In genomic region chr15:76931397-76932089, GRCh38 we compare ENCODE assay signal across 8 cellular contexts. TPM values are rescaled to one million over a fixed set of nuclear protein-coding genes. Genes with fewer than 3 reads are reported as not detected.
DNase-seq lines count a peak whose midpoint lies in the region; ATAC-seq, FAIRE-seq and TF ChIP-seq lines count a peak whose summit lies in the region.

A gene with protein sequence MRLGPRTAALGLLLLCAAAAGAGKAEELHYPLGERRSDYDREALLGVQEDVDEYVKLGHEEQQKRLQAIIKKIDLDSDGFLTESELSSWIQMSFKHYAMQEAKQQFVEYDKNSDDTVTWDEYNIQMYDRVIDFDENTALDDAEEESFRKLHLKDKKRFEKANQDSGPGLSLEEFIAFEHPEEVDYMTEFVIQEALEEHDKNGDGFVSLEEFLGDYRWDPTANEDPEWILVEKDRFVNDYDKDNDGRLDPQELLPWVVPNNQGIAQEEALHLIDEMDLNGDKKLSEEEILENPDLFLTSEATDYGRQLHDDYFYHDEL (plus strand): TSS chr15:76931749. CDS start chr15:76931842, 93 bp downstream.

- peak within 1 kb of the TSS; percentile 96 for H3K9ac ChIP-seq in IMR-90 (ENCODE audit: low read depth, low read length)
- peak within 1 kb of the TSS; percentile 82 for H3K9ac ChIP-seq in endothelial cell of umbilical vein (replicated peaks; ENCODE audit: extremely low read depth, insufficient read depth, low read length)

- peaks cover 3% of the 10 kb centered on the region; the same call in 1 of the 2 replicates for H3K79me2 ChIP-seq in OCI-LY7 (ENCODE audit: insufficient read depth, low read depth, low read length)
- H3K79me2 ChIP-seq in endothelial cell of umbilical vein (ENCODE audit: control insufficient read depth, insufficient read depth, low read length): peaks cover 5% of the 10 kb centered on the region

- no peak within 1 kb of the TSS for H2BK20ac ChIP-seq in IMR-90 (ENCODE audit: low read depth, low read length)

- H3K23ac ChIP-seq in IMR-90 (ENCODE audit: low read depth, low read length): peak within 1 kb of the TSS; percentile 86

- intact Hi-C loops in IMR-90 (cut with micrococcal nuclease) (no loop called here), OCI-LY7 (cut with micrococcal nuclease; ENCODE audit: unreplicated experiment) (loop anchor here (2.0 kb wide), 1 partner anchor 27 kb away; the partner anchor contains the start of gene SCAPER), endothelial cell of umbilical vein (cut with micrococcal nuclease) (loop anchor here (1.0 kb wide), 1 partner anchor 26 kb away; the partner anchor contains the start of gene SCAPER)

- H2AFZ ChIP-seq in IMR-90 (replicated peaks; ENCODE audit: low read length, poor library complexity) (peak within 1 kb of the TSS; percentile 99), OCI-LY7 (ENCODE audit: low read length) (peak within 1 kb of the TSS; percentile 100), endothelial cell of umbilical vein (ENCODE audit: low read depth, low read length) (peak within 1 kb of the TSS; percentile 92)

- WGBS in IMR-90 (ENCODE audit: extremely low coverage in 2 of 2, insufficient read length in 1 of 2), 2 experiments: 0% methylated on average over 71 of the region's 90 CpGs; no CpG with 5 or more reads in 1 of the 2 experiments

- H3K9me3 ChIP-seq in IMR-90 (ENCODE audit: control insufficient read depth, insufficient read depth, low read length): no peaks in the 10 kb centered on the region
- no peaks in the 10 kb centered on the region for H3K9me3 ChIP-seq in OCI-LY7 (ENCODE audit: low read length)
- H3K9me3 ChIP-seq in endothelial cell of umbilical vein (replicated peaks; ENCODE audit: control insufficient read depth, insufficient read depth, low read length): no peaks in the 10 kb centered on the region

- peak within 1 kb of the TSS; percentile 97 for H3K14ac ChIP-seq in IMR-90 (replicated peaks; ENCODE audit: low read depth, low read length)

- H4K20me1 ChIP-seq in IMR-90 (ENCODE audit: insufficient read depth, low read length): no peaks in the 10 kb centered on the region
- 0 out of 2 replicates have a peak, but pooled peaks cover 12% of the 10 kb centered on the region for H4K20me1 ChIP-seq in OCI-LY7 (ENCODE audit: insufficient read depth, low read length)
- no peaks in the 10 kb centered on the region for H4K20me1 ChIP-seq in endothelial cell of umbilical vein (replicated peaks; ENCODE audit: control insufficient read depth, extremely low read depth, insufficient read depth, low read length)

- H3K4me3 ChIP-seq in IMR-90 (ENCODE audit: insufficient read depth, low read depth, low read length) (peak within 1 kb of the TSS; percentile 69), OCI-LY7 (ENCODE audit: low read depth, low read length, poor library complexity, severe bottlenecking) (peak within 1 kb of the TSS; percentile 90), endothelial cell of umbilical vein (replicated peaks in 1 of 3; ENCODE audit: insufficient read depth in 1 of 3, low read depth in 1 of 3, low read length in 3 of 3) (peak within 1 kb of the TSS; percentile 82 to 85 (median 82))

- POLR2A ChIA-PET in IMR-90 (lab: Charles Lee; ENCODE audit: unreplicated experiment) (interaction anchor here (0.6 kb wide), 1 partner anchor 1959 kb away, joined by 3 read pairs; no protein-coding TSS in a partner anchor), OCI-LY7 (lab: Charles Lee) (interaction anchor here (0.9 to 1.5 kb wide), 8 partner anchors 10 to 67 kb away, joined by 3 to 6 read pairs (median 4); partner anchors contain the start of gene SCAPER), endothelial cell of umbilical vein (lab: Charles Lee) (interaction anchor here (1.0 kb wide), 1 partner anchor 26 kb away, joined by 3 read pairs; the partner anchor contains the start of gene SCAPER)

- H2BK120ac ChIP-seq in IMR-90 (ENCODE audit: low read depth, low read length): peak within 1 kb of the TSS; percentile 65; the same call in 1 of the 2 replicates

- peak within 1 kb of the TSS; percentile 84; the same call in 1 of the 3 replicates for H2BK15ac ChIP-seq in IMR-90 (ENCODE audit: low read depth, low read length)

- H3K4me1 ChIP-seq in IMR-90 (ENCODE audit: control insufficient read depth, insufficient read depth, low read length) (0 out of 2 replicates have a peak, but pooled peaks cover 2% of the 10 kb centered on the region), OCI-LY7 (ENCODE audit: insufficient read depth, low read length, poor library complexity, severe bottlenecking) (peaks cover 39% of the 10 kb centered on the region), endothelial cell of umbilical vein (ENCODE audit: control insufficient read depth, extremely low read depth, insufficient read depth, low read length) (peaks cover 10% of the 10 kb centered on the region)

- in situ Hi-C loops in IMR-90 (cut with MboI; ENCODE audit: low sequenced_read_pairs): no loop called here

- no peak within 1 kb of the TSS for H2AK5ac ChIP-seq in IMR-90 (ENCODE audit: low read depth, low read length)

- peak within 1 kb of the TSS; percentile 17; the same call in 1 of the 2 replicates for H3K18ac ChIP-seq in IMR-90 (ENCODE audit: low read depth, low read length)

- no TSS peak for BruUV-seq in IMR-90 (replicated peaks; lab: Mats Ljungman, UMichigan)
- no TSS peak for BruUV-seq in OCI-LY7 (replicated peaks; lab: Mats Ljungman, UMichigan)
- BruUV-seq in endothelial cell of umbilical vein (replicated peaks; lab: Mats Ljungman, UMichigan): no TSS peak

- peak within 1 kb of the TSS; percentile 87; the same call in 1 of the 2 replicates for H4K91ac ChIP-seq in IMR-90 (ENCODE audit: insufficient read depth, low read depth, low read length)

- H3K27ac ChIP-seq in IMR-90 (ENCODE audit: insufficient read depth, low read length) (peak within 1 kb of the TSS; percentile 70), OCI-LY7 (ENCODE audit: low read depth, low read length, poor library complexity, severe bottlenecking) (peak within 1 kb of the TSS; percentile 24), endothelial cell of umbilical vein (ENCODE audit: insufficient read depth, low read depth, low read length) (peak within 1 kb of the TSS; percentile 60)

- CTCF ChIA-PET in IMR-90 (lab: Yijun Ruan, JAX) (interaction anchor here (1.3 kb wide), 1 partner anchor 10 kb away, joined by 5 read pairs; no protein-coding TSS in a partner anchor), OCI-LY7 (lab: Charles Lee; ENCODE audit: unreplicated experiment) (no interaction called here), endothelial cell of umbilical vein (lab: Charles Lee) (interaction anchor here (1.4 to 1.5 kb wide), 2 partner anchors 26 to 746 kb away, joined by 3 to 4 read pairs; no protein-coding TSS in a partner anchor)

- peaks cover 11 to 18% of the 10 kb centered on the region in 2 experiments for H3K79me1 ChIP-seq in IMR-90 (ENCODE audit: low read depth in 1 of 2, low read length in 2 of 2)

- DNase-seq in DMS114 treated with DMSO at 0.1 percent for 48 hours (lab: John Stamatoyannopoulos, UW; ENCODE audit: unreplicated experiment): peak; percentile 91
- peak; percentile 90 for DNase-seq in IMR-90
- DNase-seq in OCI-LY7 (ENCODE audit: low spot score): peak; percentile 95
- DNase-seq in activated T-cell treated with anti-CD3 and anti-CD28 coated beads for 1 hour (ENCODE audit: low read depth): peak; percentile 83
- DNase-seq in endothelial cell of umbilical vein (ENCODE audit: low read depth, low spot score): peak; percentile 96
- DNase-seq in midbrain (lab: John Stamatoyannopoulos, UW): peak; percentile 96
- peak; percentile 94 for DNase-seq in stimulated activated CD8-positive, alpha-beta memory T cell treated with anti-CD3 and anti-CD28 coated beads, Interleukin-15, amount 100 ng/mL, for 48 hours (ENCODE audit: low read depth in 2 of 2)

- H3K27me3 ChIP-seq in IMR-90 (ENCODE audit: control insufficient read depth, insufficient read depth, low read length) (no peaks in the 10 kb centered on the region; the same call in 1 of the 2 replicates), endothelial cell of umbilical vein (ENCODE audit: control insufficient read depth in 2 of 2, insufficient read depth in 2 of 2, low read length in 2 of 2) (peaks cover 0 to under 1% of the 10 kb centered on the region in 2 experiments)

- H4K5ac ChIP-seq in IMR-90 (ENCODE audit: low read depth, low read length): peak within 1 kb of the TSS; percentile 77

- no peak for TF ChIP-seq RAD21 in IMR-90 (IDR thresholded peaks at IDR 0.05; ENCODE audit: low read length)

- peak within 1 kb of the TSS; percentile 73 for H2BK5ac ChIP-seq in IMR-90 (ENCODE audit: low read depth, low read length, poor library complexity, severe bottlenecking)

- no peak for TF ChIP-seq CTCF in IMR-90 (conservative IDR thresholded peaks at IDR 0.05; ENCODE audit: low read depth, low read length)
- TF ChIP-seq CTCF in OCI-LY7 (conservative IDR thresholded peaks at IDR 0.05; ENCODE audit: low read length): no peak
- no peak for TF ChIP-seq CTCF in endothelial cell of umbilical vein (IDR thresholded peaks at IDR 0.05; ENCODE audit: extremely low read depth in 1 of 2, insufficient read depth in 1 of 2, low read depth in 1 of 2, low read length in 2 of 2)

- H3K9me2 ChIP-seq in OCI-LY7 (ENCODE audit: insufficient read depth, low read length): no peaks in the 10 kb centered on the region

- peak within 1 kb of the TSS; percentile 91 for H3K4me2 ChIP-seq in IMR-90 (ENCODE audit: low read depth, low read length)
- H3K4me2 ChIP-seq in OCI-LY7 (ENCODE audit: low read length): peak within 1 kb of the TSS; percentile 89
- peak within 1 kb of the TSS; percentile 93 for H3K4me2 ChIP-seq in endothelial cell of umbilical vein (ENCODE audit: insufficient read depth, low read length)

- TF ChIP-seq POLR2A in IMR-90 (IDR thresholded peaks at IDR 0.05; ENCODE audit: low read depth, low read length) (0 out of 2 replicates have a peak, but pooled peaks have one; percentile 24), endothelial cell of umbilical vein (IDR thresholded peaks at IDR 0.05; ENCODE audit: low read depth, low read length) (peak; percentile 88)

- H4K8ac ChIP-seq in IMR-90 (ENCODE audit: low read depth in 2 of 2, low read length in 2 of 2): peak within 1 kb of the TSS; percentile 87 to 99

- dilution Hi-C loops in IMR-90 (cut with HindIII; ENCODE audit: low sequenced_read_pairs, unreplicated experiment) (no loop called here), endothelial cell of umbilical vein (cut with MboI; ENCODE audit: extremely low pct_ligation_motif_present, low sequenced_read_pairs) (no loop called here)

- H3K36me3 ChIP-seq in IMR-90 (ENCODE audit: control insufficient read depth, insufficient read depth, low read length) (peaks cover 6% of the 10 kb centered on the region), OCI-LY7 (ENCODE audit: insufficient read depth, low read length) (peaks cover 28% of the 10 kb centered on the region), endothelial cell of umbilical vein (ENCODE audit: control insufficient read depth in 2 of 2, extremely low read depth in 1 of 2, insufficient read depth in 2 of 2, low read length in 2 of 2) (peaks cover 2 to 8% of the 10 kb centered on the region in 2 experiments)

- H3K9me1 ChIP-seq in IMR-90 (ENCODE audit: insufficient read depth, low read length) (no peaks in the 10 kb centered on the region), endothelial cell of umbilical vein (replicated peaks; ENCODE audit: control insufficient read depth, extremely low read depth, insufficient read depth, low read length) (no peaks in the 10 kb centered on the region)

- FAIRE-seq in endothelial cell of umbilical vein (lab: Jason Lieb, UNC): peak; percentile 93

- H2AK9ac ChIP-seq in IMR-90 (replicated peaks; ENCODE audit: low read depth, low read length, poor library complexity): peak within 1 kb of the TSS; percentile 92

- peak within 1 kb of the TSS; percentile 78; the same call in 1 of the 2 replicates for H3K56ac ChIP-seq in IMR-90 (ENCODE audit: extremely low read depth, insufficient read depth, low read length)

- ATAC-seq in GM21529 (IDR thresholded peaks at IDR 0.05; ENCODE audit: unreplicated experiment): peak; percentile 97
- ATAC-seq in IMR-90 (ENCODE audit: low read depth): peak; percentile 100

- peak within 1 kb of the TSS; percentile 92 for H3K4ac ChIP-seq in IMR-90 (ENCODE audit: low read depth, low read length)

RNA-seq across cellular contexts. Expression of the gene that starts here (rescaled TPM):
- 12.0 and 26.1 TPM in 2 replicates for total RNA-seq in IMR-90 (2012; rRNA removed)
- polyA plus RNA-seq in IMR-90 (2012; rRNA removed): 55.7 and 56.5 TPM in 2 replicates
- polyA plus RNA-seq in IMR-90 (2012; cell fraction: cytosol; rRNA removed): 12.3 and 23.1 TPM in 2 replicates
- polyA plus RNA-seq in IMR-90 (2012; cell fraction: nucleus; rRNA removed; ENCODE audit: low replicate concordance): 6.3 and 15.7 TPM in 2 replicates
- 32.8 and 33.4 TPM in 2 replicates for total RNA-seq in OCI-LY7 (2014; rRNA removed; shearing (Covaris generic))
- total RNA-seq in OCI-LY7 (2022): 39.1 and 45.9 TPM in 2 replicates
- 69.8 and 71.9 TPM in 2 replicates for total RNA-seq in endothelial cell of umbilical vein
- polyA plus RNA-seq in endothelial cell of umbilical vein: 30.2 and 45.2 TPM in 2 replicates
- polyA plus RNA-seq in endothelial cell of umbilical vein (2011; cell fraction: cytosol; rRNA removed): 63.9 and 65.6 TPM in 2 replicates
- 26.9 and 45.4 TPM in 2 replicates for polyA plus RNA-seq in endothelial cell of umbilical vein (2011; cell fraction: nucleus; rRNA removed)
- polyA plus RNA-seq in endothelial cell of umbilical vein (2012): 65.8 and 70.5 TPM in 2 replicates
- 11.7 and 16.8 TPM in 2 replicates for polyA minus RNA-seq in endothelial cell of umbilical vein
- polyA minus RNA-seq in endothelial cell of umbilical vein (2011; cell fraction: cytosol; rRNA and poly(A)+ RNA removed): 20.1 TPM
- polyA minus RNA-seq in endothelial cell of umbilical vein (2011; cell fraction: nucleus; rRNA and poly(A)+ RNA removed): 9.9 and 13.4 TPM in 2 replicates

Comparison
In these comparisons a context has a peak if more than half of its experiments do, and no peak if none do; other contexts are left out.
1. Peak in every context shown above with its lines: DNase-seq, ATAC-seq, H3K4me3 ChIP-seq and H3K27ac ChIP-seq.